ENCODE assay signal across 13 cellular contexts in the genomic region with DNA sequence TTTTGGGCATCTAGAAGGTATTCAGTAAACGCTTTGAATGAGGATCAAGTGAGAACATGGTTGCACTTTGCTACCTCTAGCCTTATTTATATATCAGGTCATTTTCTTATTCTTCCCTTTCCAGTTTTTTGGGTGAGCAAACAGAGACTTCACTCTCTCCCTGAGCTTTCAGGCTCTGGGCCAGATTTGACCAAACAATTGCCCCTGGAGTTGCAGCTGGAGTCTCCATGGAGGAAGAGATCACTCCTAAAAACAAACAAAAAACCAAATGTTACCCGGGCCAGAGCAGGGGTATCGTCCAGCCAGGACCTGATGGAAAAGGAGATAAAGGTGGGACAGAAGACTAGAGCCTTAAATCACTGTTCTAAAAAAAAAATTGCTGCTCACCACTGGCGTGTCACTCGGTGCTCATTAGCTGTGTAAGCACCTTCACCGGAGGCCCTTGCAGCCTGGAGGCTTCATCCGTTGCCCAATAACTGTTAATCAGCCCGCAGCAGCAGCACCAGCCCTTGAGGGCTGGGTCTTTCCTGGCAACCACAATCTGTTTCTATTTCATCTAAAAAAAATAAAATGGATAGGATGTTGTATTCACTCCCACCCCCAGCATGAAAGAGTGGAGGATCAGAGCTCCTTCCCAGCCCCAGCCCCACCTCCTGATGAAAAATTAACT.
"Had no signal": no experiment of that assay in that cellular context is flagged by ENCODE, and none has a peak within 500 bp of the region (broad histone marks: within the 10 kb centered on the region; RNA-seq: fewer than 3 reads in every experiment).

No MANE protein-coding gene starts in this region.

- H3K4me1 Mint-ChIP-seq: activated CD4-positive, alpha-beta T cell treated with anti-CD3 and anti-CD28 coated beads, Interleukin-2, amount 10 ng/mL, durations not matched to agents 7 days and 5 days; central memory CD8-positive, alpha-beta T cell; stimulated activated effector memory CD8-positive, alpha-beta T cell treated with anti-CD3 and anti-CD28 coated beads, Interleukin-12 subunit alpha, Interleukin-12 subunit beta, amount 100 ng/mL, for 72 hours had no signal

- H3K36me3 Mint-ChIP-seq: activated naive CD8-positive, alpha-beta T cell; stimulated activated effector memory CD8-positive, alpha-beta T cell treated with anti-CD3 and anti-CD28 coated beads, Interleukin-12 subunit alpha, Interleukin-12 subunit beta, amount 100 ng/mL, for 72 hours had no signal

- DNase-seq: activated CD4-positive, alpha-beta T cell treated with anti-CD3 and anti-CD28 coated beads, Interleukin-2, amount 10 ng/mL, durations not matched to agents 7 days and 5 days; activated gamma-delta T cell treated with Interleukin-2 at 50 U/mL for 16 hours; amniotic stem cell; body of pancreas; effector CD8-positive, alpha-beta T cell; foreskin melanocyte; pancreas; retina had no signal

- H3K4me3 ChIP-seq: body of pancreas, coronary artery, lung, pancreas had no signal

- ATAC-seq: body of pancreas; pancreas; stimulated activated effector memory CD8-positive, alpha-beta T cell treated with anti-CD3 and anti-CD28 coated beads, Interleukin-12 subunit alpha, Interleukin-12 subunit beta, amount 100 ng/mL, for 72 hours had no signal

- H3K4me3 Mint-ChIP-seq: activated CD4-positive, alpha-beta T cell treated with anti-CD3 and anti-CD28 coated beads, Interleukin-2, amount 10 ng/mL, durations not matched to agents 7 days and 5 days; activated naive CD8-positive, alpha-beta T cell; central memory CD8-positive, alpha-beta T cell; stimulated activated effector memory CD8-positive, alpha-beta T cell treated with anti-CD3 and anti-CD28 coated beads, Interleukin-12 subunit alpha, Interleukin-12 subunit beta, amount 100 ng/mL, for 72 hours had no signal

- H3K27ac Mint-ChIP-seq: activated CD4-positive, alpha-beta T cell treated with anti-CD3 and anti-CD28 coated beads, Interleukin-2, amount 10 ng/mL, durations not matched to agents 7 days and 5 days; activated naive CD8-positive, alpha-beta T cell; stimulated activated effector memory CD8-positive, alpha-beta T cell treated with anti-CD3 and anti-CD28 coated beads, Interleukin-12 subunit alpha, Interleukin-12 subunit beta, amount 100 ng/mL, for 72 hours had no signal

- H3K9me3 Mint-ChIP-seq: activated CD4-positive, alpha-beta T cell treated with anti-CD3 and anti-CD28 coated beads, Interleukin-2, amount 10 ng/mL, durations not matched to agents 7 days and 5 days; central memory CD8-positive, alpha-beta T cell; stimulated activated effector memory CD8-positive, alpha-beta T cell treated with anti-CD3 and anti-CD28 coated beads, Interleukin-12 subunit alpha, Interleukin-12 subunit beta, amount 100 ng/mL, for 72 hours had no signal
